ENCODE assay signal across 8 cellular contexts in the genomic region with DNA sequence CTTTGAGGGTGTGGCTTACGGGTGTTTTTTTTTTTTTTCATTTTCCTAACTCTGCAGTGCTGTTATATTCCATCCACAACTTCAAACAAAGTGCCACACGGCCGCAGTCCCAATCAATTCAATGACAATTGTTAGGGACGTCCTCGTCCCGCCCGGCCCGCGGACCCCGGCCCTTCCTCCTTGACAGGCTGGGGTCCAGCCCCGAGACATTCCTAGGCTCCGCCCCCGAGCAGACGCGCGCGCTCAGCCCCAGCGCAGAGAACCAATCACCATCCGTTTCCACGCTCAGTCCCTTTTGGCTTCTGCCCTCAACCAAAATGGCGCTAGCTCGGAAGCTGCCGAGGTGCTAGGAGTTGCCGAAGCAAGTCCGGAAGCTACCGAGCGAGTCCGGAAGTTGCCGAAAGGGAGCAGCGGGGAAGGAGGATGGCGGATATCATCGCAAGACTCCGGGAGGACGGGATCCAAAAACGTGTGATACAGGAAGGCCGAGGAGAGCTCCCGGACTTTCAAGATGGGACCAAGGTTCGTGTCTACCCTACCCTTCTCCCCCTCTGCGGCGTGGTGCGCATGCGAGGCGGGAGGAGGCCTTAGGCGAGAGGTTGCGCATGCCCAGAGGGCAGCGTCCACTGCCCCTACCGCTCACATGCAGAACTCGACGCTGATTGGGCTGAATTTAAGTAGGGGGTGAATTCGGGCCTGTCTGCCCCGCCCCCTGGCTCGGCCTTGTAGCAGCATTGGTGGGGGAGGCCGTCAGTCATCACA. TPM values are rescaled to one million over a fixed set of nuclear protein-coding genes. Genes with fewer than 3 reads are reported as not detected.
DNase-seq lines count a peak whose midpoint lies in the region; ATAC-seq and TF ChIP-seq lines count a peak whose summit lies in the region.

A gene (plus strand): TSS at position 291 of the 762 bp plus-strand sequence. CDS start 133 bp downstream, at position 424.

- POLR2A ChIA-PET in WTC11 (lab: Charles Lee) = interaction anchor here (0.8 to 1.0 kb wide), 3 partner anchors 15 to 81 kb away, joined by 3 to 6 read pairs (median 3); a partner anchor contains a TSS

- H3K27ac Mint-ChIP-seq in WTC11 = peak within 1 kb of the TSS; percentile 73

- no peaks in the 10 kb centered on the region for H3K9me3 Mint-ChIP-seq in WTC11

- DNase-seq in AG08396 (ENCODE audit: low spot score) (peak; percentile 99), NCI-H226 (peak; percentile 97), WTC11 (ENCODE audit: low spot score) (peak; percentile 98), cardiac fibroblast (ENCODE audit: low read depth in 2 of 2) (peak; percentile 98 to 99), iPS-NIHi7 (ENCODE audit: extremely low spot score) (peak; percentile 99), smooth muscle cell of the brain vasculature (ENCODE audit: low read depth, low spot score) (peak; percentile 97)

- peaks cover 19% of the 10 kb centered on the region for H3K4me1 Mint-ChIP-seq in WTC11

- CTCF ChIA-PET in WTC11 (lab: Charles Lee) = interaction anchor here (0.7 to 1.4 kb wide), 6 partner anchors 10 to 165 kb away, joined by 3 to 14 read pairs (median 4); a partner anchor contains a TSS

- TF ChIP-seq CTCF in WTC11 (IDR thresholded peaks at IDR 0.05) (no peak), cardiac fibroblast (IDR thresholded peaks at IDR 0.05; ENCODE audit: low read depth, low read length) (peak; percentile 29)

- peak within 1 kb of the TSS; percentile 66 to 68 for H3K4me3 ChIP-seq in cardiac fibroblast (replicated peaks in 1 of 2; ENCODE audit: low read depth in 2 of 2, low read length in 2 of 2)

- ATAC-seq in GM18909 (IDR thresholded peaks at IDR 0.05; ENCODE audit: poor library complexity, unreplicated experiment) (peak; percentile 73), HG03175 (IDR thresholded peaks at IDR 0.05; ENCODE audit: unreplicated experiment) (peak; percentile 68), WTC11 (peak; percentile 94)

- peak within 1 kb of the TSS; percentile 75 for H3K4me3 Mint-ChIP-seq in WTC11

- H3K27me3 Mint-ChIP-seq in WTC11 (ENCODE audit: low read depth) = peaks cover 46% of the 10 kb centered on the region

- H3K36me3 Mint-ChIP-seq in WTC11 = peaks cover 5% of the 10 kb centered on the region; the same call in 1 of the 2 replicates

TF ChIP-seq in WTC11, 78 proteins besides CTCF, POLR2A, EP300 and RAD21 (continues in another document):
- TF ChIP-seq, protein P1, sequence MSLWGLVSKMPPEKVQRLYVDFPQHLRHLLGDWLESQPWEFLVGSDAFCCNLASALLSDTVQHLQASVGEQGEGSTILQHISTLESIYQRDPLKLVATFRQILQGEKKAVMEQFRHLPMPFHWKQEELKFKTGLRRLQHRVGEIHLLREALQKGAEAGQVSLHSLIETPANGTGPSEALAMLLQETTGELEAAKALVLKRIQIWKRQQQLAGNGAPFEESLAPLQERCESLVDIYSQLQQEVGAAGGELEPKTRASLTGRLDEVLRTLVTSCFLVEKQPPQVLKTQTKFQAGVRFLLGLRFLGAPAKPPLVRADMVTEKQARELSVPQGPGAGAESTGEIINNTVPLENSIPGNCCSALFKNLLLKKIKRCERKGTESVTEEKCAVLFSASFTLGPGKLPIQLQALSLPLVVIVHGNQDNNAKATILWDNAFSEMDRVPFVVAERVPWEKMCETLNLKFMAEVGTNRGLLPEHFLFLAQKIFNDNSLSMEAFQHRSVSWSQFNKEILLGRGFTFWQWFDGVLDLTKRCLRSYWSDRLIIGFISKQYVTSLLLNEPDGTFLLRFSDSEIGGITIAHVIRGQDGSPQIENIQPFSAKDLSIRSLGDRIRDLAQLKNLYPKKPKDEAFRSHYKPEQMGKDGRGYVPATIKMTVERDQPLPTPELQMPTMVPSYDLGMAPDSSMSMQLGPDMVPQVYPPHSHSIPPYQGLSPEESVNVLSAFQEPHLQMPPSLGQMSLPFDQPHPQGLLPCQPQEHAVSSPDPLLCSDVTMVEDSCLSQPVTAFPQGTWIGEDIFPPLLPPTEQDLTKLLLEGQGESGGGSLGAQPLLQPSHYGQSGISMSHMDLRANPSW (CRISPR knock-in tag; conservative IDR thresholded peaks at IDR 0.05; ENCODE audit: low read depth) = 0 out of 2 replicates have a peak, but pooled peaks have one; percentile 59
- TF ChIP-seq JAZF1 (CRISPR knock-in tag; IDR thresholded peaks at IDR 0.05) (no peak), SMAD3 (CRISPR knock-in tag; IDR thresholded peaks at IDR 0.05; ENCODE audit: borderline replicate concordance) (peak; percentile 98), MYBL2 (CRISPR knock-in tag; IDR thresholded peaks at IDR 0.05) (peak; percentile 94), ELF4 (CRISPR knock-in tag; IDR thresholded peaks at IDR 0.05; ENCODE audit: low read depth) (0 out of 2 replicates have a peak, but pooled peaks have one; percentile 81), ZNF121 (CRISPR knock-in tag; IDR thresholded peaks at IDR 0.05) (peak; percentile 81)
- TF ChIP-seq, protein P2, sequence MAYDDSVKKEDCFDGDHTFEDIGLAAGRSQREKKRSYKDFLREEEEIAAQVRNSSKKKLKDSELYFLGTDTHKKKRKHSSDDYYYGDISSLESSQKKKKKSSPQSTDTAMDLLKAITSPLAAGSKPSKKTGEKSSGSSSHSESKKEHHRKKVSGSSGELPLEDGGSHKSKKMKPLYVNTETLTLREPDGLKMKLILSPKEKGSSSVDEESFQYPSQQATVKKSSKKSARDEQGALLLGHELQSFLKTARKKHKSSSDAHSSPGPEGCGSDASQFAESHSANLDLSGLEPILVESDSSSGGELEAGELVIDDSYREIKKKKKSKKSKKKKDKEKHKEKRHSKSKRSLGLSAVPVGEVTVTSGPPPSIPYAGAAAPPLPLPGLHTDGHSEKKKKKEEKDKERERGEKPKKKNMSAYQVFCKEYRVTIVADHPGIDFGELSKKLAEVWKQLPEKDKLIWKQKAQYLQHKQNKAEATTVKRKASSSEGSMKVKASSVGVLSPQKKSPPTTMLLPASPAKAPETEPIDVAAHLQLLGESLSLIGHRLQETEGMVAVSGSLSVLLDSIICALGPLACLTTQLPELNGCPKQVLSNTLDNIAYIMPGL (CRISPR knock-in tag; IDR thresholded peaks at IDR 0.05) = peak; percentile 57; the same call in 1 of the 2 replicates
- TF ChIP-seq, protein P3, sequence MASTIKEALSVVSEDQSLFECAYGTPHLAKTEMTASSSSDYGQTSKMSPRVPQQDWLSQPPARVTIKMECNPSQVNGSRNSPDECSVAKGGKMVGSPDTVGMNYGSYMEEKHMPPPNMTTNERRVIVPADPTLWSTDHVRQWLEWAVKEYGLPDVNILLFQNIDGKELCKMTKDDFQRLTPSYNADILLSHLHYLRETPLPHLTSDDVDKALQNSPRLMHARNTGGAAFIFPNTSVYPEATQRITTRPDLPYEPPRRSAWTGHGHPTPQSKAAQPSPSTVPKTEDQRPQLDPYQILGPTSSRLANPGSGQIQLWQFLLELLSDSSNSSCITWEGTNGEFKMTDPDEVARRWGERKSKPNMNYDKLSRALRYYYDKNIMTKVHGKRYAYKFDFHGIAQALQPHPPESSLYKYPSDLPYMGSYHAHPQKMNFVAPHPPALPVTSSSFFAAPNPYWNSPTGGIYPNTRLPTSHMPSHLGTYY (CRISPR knock-in tag; IDR thresholded peaks at IDR 0.05) = no peak
- TF ChIP-seq, protein P4, sequence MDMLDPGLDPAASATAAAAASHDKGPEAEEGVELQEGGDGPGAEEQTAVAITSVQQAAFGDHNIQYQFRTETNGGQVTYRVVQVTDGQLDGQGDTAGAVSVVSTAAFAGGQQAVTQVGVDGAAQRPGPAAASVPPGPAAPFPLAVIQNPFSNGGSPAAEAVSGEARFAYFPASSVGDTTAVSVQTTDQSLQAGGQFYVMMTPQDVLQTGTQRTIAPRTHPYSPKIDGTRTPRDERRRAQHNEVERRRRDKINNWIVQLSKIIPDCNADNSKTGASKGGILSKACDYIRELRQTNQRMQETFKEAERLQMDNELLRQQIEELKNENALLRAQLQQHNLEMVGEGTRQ (CRISPR knock-in tag; IDR thresholded peaks at IDR 0.05) = no peak; the same call in 1 of the 2 replicates
- TF ChIP-seq, protein P5, sequence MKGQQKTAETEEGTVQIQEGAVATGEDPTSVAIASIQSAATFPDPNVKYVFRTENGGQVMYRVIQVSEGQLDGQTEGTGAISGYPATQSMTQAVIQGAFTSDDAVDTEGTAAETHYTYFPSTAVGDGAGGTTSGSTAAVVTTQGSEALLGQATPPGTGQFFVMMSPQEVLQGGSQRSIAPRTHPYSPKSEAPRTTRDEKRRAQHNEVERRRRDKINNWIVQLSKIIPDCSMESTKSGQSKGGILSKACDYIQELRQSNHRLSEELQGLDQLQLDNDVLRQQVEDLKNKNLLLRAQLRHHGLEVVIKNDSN (CRISPR knock-in tag; IDR thresholded peaks at IDR 0.05) = peak; percentile 86
- TF ChIP-seq, protein P6, sequence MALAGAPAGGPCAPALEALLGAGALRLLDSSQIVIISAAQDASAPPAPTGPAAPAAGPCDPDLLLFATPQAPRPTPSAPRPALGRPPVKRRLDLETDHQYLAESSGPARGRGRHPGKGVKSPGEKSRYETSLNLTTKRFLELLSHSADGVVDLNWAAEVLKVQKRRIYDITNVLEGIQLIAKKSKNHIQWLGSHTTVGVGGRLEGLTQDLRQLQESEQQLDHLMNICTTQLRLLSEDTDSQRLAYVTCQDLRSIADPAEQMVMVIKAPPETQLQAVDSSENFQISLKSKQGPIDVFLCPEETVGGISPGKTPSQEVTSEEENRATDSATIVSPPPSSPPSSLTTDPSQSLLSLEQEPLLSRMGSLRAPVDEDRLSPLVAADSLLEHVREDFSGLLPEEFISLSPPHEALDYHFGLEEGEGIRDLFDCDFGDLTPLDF (CRISPR knock-in tag; IDR thresholded peaks at IDR 0.05) = peak; percentile 92
- TF ChIP-seq, protein P7, sequence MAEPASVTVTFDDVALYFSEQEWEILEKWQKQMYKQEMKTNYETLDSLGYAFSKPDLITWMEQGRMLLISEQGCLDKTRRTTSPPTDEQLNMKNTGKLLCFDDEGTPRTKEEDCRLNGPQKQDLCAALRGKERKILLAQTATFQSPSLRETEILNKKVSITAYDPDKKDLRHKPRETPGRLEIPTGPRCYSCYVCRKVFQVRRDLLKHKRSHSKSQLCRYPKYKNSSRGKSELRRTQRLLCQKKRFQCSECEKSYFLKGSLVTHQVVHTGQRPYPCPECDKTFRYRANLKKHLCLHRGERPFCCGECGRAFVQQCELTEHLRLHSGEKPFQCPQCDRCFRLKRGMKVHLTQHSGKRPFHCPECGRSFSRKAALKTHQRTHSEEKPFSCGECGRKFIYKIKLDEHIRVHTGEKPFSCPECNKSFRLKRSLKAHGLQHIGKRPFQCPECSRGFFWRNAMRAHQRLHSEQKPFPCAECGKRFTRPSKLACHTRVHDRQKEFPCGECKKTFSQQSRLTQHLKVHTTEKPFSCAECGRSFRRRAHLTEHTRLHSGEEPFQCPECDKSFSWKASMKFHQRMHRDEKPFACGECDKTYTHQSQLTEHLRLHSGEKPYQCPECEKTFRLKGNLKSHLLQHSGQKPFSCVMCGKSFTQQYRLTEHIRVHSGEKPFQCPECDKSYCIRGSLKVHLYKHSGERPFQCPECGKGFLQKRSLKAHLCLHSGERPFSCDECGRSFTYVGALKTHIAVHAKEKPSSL (CRISPR knock-in tag; conservative IDR thresholded peaks at IDR 0.05) = no peak

RNA-seq across cellular contexts. Expression of the gene that starts here (rescaled TPM):
- total RNA-seq in WTC11 (2021) = 32.8 to 42.1 TPM (median 40.0 TPM) in 3 replicates

Comparison
In these comparisons a context has a peak if more than half of its experiments do, and no peak if none do; other contexts are left out.
1. Peak in every context shown above with its lines: DNase-seq, ATAC-seq and H3K4me3 ChIP-seq.